Comparison of ENCODE assay signal across 20 cellular contexts in genomic region chr13:47639716-47640447, GRCh38.
DNase-seq lines count a peak whose midpoint lies in the region; ATAC-seq, FAIRE-seq and TF ChIP-seq lines count a peak whose summit lies in the region.
"Had no signal": no experiment of that assay in that cellular context is flagged by ENCODE, and none has a peak within 500 bp of the region (broad histone marks: within the 10 kb centered on the region; RNA-seq: fewer than 3 reads in every experiment).

No MANE protein-coding gene starts in this region.

- BruUV-seq in HepG2 (replicated peaks; lab: Mats Ljungman, UMichigan) = no TSS peak

- TF ChIP-seq RAD21 in liver (IDR thresholded peaks at IDR 0.05) = peak in 1 of 2 donors; percentile 18
- no peak for TF ChIP-seq RAD21 in HepG2 (CRISPR knock-in tag; IDR thresholded peaks at IDR 0.05)

- intact Hi-C loops in HepG2 (cut with micrococcal nuclease; ENCODE audit: unreplicated experiment) = no loop called here

- H4K20me1 ChIP-seq in HepG2 (ENCODE audit: insufficient read depth, low read length) = no peaks in the 10 kb centered on the region

- in situ Hi-C loops in HepG2 (cut with HindIII; ENCODE audit: extremely low pct_ligation_motif_present, low pct_unique_long_range_greater_than_20kb) = no loop called here

- CTCF ChIA-PET in HepG2 (lab: Yijun Ruan, JAX; ENCODE audit: low intra/inter-chr PET ratio, low total read pairs) = no interaction called here

- H3K4me2 ChIP-seq in HepG2 (ENCODE audit: low read depth, low read length) = no peak overlapping the region
- H3K4me2 ChIP-seq: GM23338, PC-9 had no signal

- ATAC-seq in HepG2 = no peak
- no peak for ATAC-seq in GM18868 (IDR thresholded peaks at IDR 0.05; ENCODE audit: unreplicated experiment)
- no peak for ATAC-seq in esophagus mucosa
- no peak for ATAC-seq in GM18870 (IDR thresholded peaks at IDR 0.05; ENCODE audit: unreplicated experiment)
- ATAC-seq: GM23338, K562 had no signal

- TF ChIP-seq CTCF in liver (IDR thresholded peaks at IDR 0.05; ENCODE audit: low read depth, low read length, missing input control) (no peak), HepG2 (CRISPR knock-in tag; IDR thresholded peaks at IDR 0.05) (no peak)

- H3K4me3 ChIP-seq in liver (ENCODE audit: low read depth in 1 of 3, low read length in 3 of 3) (no peak overlapping the region), HepG2 (replicated peaks in 1 of 3; ENCODE audit: insufficient read depth in 1 of 3, low read depth in 2 of 3, low read length in 3 of 3) (no peak overlapping the region)
- H3K4me3 ChIP-seq: GM23338, K562, PC-9, SJCRH30 had no signal

- H3K27me3 ChIP-seq in liver (ENCODE audit: control insufficient read depth in 4 of 4, insufficient read depth in 4 of 4, low read length in 3 of 4) (no peaks in the 10 kb centered on the region), HepG2 (ENCODE audit: control insufficient read depth in 1 of 2, insufficient read depth in 2 of 2, low read length in 2 of 2) (no peaks in the 10 kb centered on the region)
- H3K27me3 ChIP-seq: SJCRH30 had no signal

- H3K9ac ChIP-seq in liver (ENCODE audit: low read depth in 1 of 2, low read length in 2 of 2) (no peak overlapping the region), HepG2 (ENCODE audit: insufficient read depth, low read depth, low read length) (no peak overlapping the region)

- H3K36me3 ChIP-seq in liver (ENCODE audit: control insufficient read depth in 4 of 4, insufficient read depth in 3 of 4, low read depth in 1 of 4, low read length in 3 of 4) = no peaks in the 10 kb centered on the region
- H3K36me3 ChIP-seq in HepG2 (replicated peaks in 1 of 2; ENCODE audit: control insufficient read depth in 1 of 2, insufficient read depth in 2 of 2, low read length in 2 of 2) = no peaks in the 10 kb centered on the region
- H3K36me3 ChIP-seq: SJCRH30 had no signal

- no peak for FAIRE-seq in HepG2 (lab: Jason Lieb, UNC)
- FAIRE-seq: K562 had no signal

- H2AFZ ChIP-seq in HepG2 (ENCODE audit: low read length) = no peak overlapping the region
- H2AFZ ChIP-seq: GM23338, PC-9 had no signal

- H3K4me1 ChIP-seq in liver (ENCODE audit: control insufficient read depth in 4 of 4, insufficient read depth in 4 of 4, low read length in 3 of 4) = peaks cover 0 to 9% (median 5%) of the 10 kb centered on the region in 4 donors
- no peaks in the 10 kb centered on the region for H3K4me1 ChIP-seq in HepG2 (ENCODE audit: insufficient read depth, low read length)
- H3K4me1 ChIP-seq: SJCRH30 had no signal

- TF ChIP-seq EP300 in HepG2 (IDR thresholded peaks at IDR 0.05; ENCODE audit: low read depth in 2 of 2, low read length in 2 of 2) = no peak
- TF ChIP-seq EP300 in HepG2 (CRISPR knock-in tag; IDR thresholded peaks at IDR 0.05; ENCODE audit: borderline replicate concordance) = no peak

- no peaks in the 10 kb centered on the region for H3K9me3 ChIP-seq in liver (ENCODE audit: control insufficient read depth in 4 of 4, low read length in 3 of 4)
- H3K9me3 ChIP-seq in HepG2 (ENCODE audit: low read length) = no peaks in the 10 kb centered on the region
- H3K9me3 ChIP-seq: SJCRH30 had no signal

- POLR2A ChIA-PET in HepG2 (lab: Yijun Ruan, JAX) = no interaction called here

- TF ChIP-seq POLR2A in HepG2 (IDR thresholded peaks at IDR 0.05; ENCODE audit: insufficient read depth in 1 of 2, low read depth in 2 of 2, low read length in 2 of 2) = no peak

- H3K27ac ChIP-seq in liver (ENCODE audit: low read depth in 1 of 2, low read length in 2 of 2) (peak overlapping the region in 1 of 2 donors; percentile 38), HepG2 (ENCODE audit: extremely low read length, insufficient read depth, low read length) (no peak overlapping the region)
- H3K27ac ChIP-seq: HL-60, PC-9, SJCRH30 had no signal

- DNase-seq in HepG2 (ENCODE audit: low spot score) = no peak
- peak; percentile 20 for DNase-seq in NOMO-1 treated with dmso at 0.1 percent for 144 hours (lab: John Stamatoyannopoulos, UW; ENCODE audit: unreplicated experiment)
- peak; percentile 41 for DNase-seq in fibroblast of peridontal ligament (ENCODE audit: extremely low read depth)
- no peak for DNase-seq in stimulated activated CD8-positive, alpha-beta memory T cell treated with anti-CD3 and anti-CD28 coated beads, Interleukin-4, amount 100 ng/mL, for 48 hours
- DNase-seq: COR-L47; DMS153; NCI-H1105 treated with DMSO at 0.1 percent for 48 hours; NCI-H1694 treated with DMSO at 0.1 percent for 48 hours; NCI-H226; NCI-H524 treated with DMSO at 0.1 percent for 48 hours; NK-92 treated with Interleukin-12 subunit alpha and Interleukin-12 subunit beta, amount 100 ng/mL, for 24 hours; PC-9; SJCRH30 had no signal

- H3K79me2 ChIP-seq in HepG2 (ENCODE audit: insufficient read depth, low read length) = no peaks in the 10 kb centered on the region

- WGBS in liver = 30% methylated on average over 2 of the region's 2 CpGs
- WGBS in HepG2 (ENCODE audit: low lambda C conversion rate) = 0% methylated on average over 2 of the region's 2 CpGs

TF ChIP-seq in liver, 16 proteins besides CTCF, POLR2A, EP300 and RAD21 (continues in another document):
- TF ChIP-seq GABPA (IDR thresholded peaks at IDR 0.05 in 1 of 2, conservative IDR thresholded peaks at IDR 0.05 in 1 of 2) (peak in 1 of 2 donors; percentile 17), HNF4A (conservative IDR thresholded peaks at IDR 0.05) (peak; percentile 20 to 56), YY1 (IDR thresholded peaks at IDR 0.05) (no peak), JUND (IDR thresholded peaks at IDR 0.05) (peak in 1 of 2 donors; percentile 64), HNF4G (IDR thresholded peaks at IDR 0.05) (no peak), MAX (IDR thresholded peaks at IDR 0.05) (peak; percentile 56), FOXA1 (IDR thresholded peaks at IDR 0.05) (peak; percentile 42), TAF1 (conservative IDR thresholded peaks at IDR 0.05) (no peak), EGR1 (IDR thresholded peaks at IDR 0.05; ENCODE audit: low read depth in 2 of 2) (no peak), ATF3 (IDR thresholded peaks at IDR 0.05) (no peak), SP1 (IDR thresholded peaks at IDR 0.05) (peak; percentile 42), RXRA (IDR thresholded peaks at IDR 0.05) (peak; percentile 25 to 39), ZBTB33 (IDR thresholded peaks at IDR 0.05) (peak; percentile 36)

TF ChIP-seq in HepG2, 621 proteins besides CTCF, POLR2A, EP300 and RAD21 (continues in another document):
- TF ChIP-seq SNAPC5 (CRISPR knock-in tag; IDR thresholded peaks at IDR 0.05; ENCODE audit: borderline replicate concordance) (no peak), HMGXB4 (CRISPR knock-in tag; IDR thresholded peaks at IDR 0.05; ENCODE audit: borderline replicate concordance in 1 of 2, low read depth in 1 of 2) (no peak), ZBTB3 (CRISPR knock-in tag; IDR thresholded peaks at IDR 0.05; ENCODE audit: borderline replicate concordance, low read depth) (no peak), LRRFIP1 (CRISPR knock-in tag; conservative IDR thresholded peaks at IDR 0.05) (no peak), ZNF549 (CRISPR knock-in tag; IDR thresholded peaks at IDR 0.05) (no peak), FOXO4 (CRISPR knock-in tag; conservative IDR thresholded peaks at IDR 0.05) (no peak)

Comparison
In these comparisons a context has a peak if more than half of its experiments do, and no peak if none do; other contexts are left out.
1. DNase-seq: peak in NOMO-1 treated with dmso at 0.1 percent for 144 hours (single experiment) and fibroblast of peridontal ligament (single experiment); none in HepG2 (single experiment) and stimulated activated CD8-positive, alpha-beta memory T cell treated with anti-CD3 and anti-CD28 coated beads, Interleukin-4, amount 100 ng/mL, for 48 hours (single experiment).